26 cellular contexts compared by ENCODE assay signal in the genomic region with DNA sequence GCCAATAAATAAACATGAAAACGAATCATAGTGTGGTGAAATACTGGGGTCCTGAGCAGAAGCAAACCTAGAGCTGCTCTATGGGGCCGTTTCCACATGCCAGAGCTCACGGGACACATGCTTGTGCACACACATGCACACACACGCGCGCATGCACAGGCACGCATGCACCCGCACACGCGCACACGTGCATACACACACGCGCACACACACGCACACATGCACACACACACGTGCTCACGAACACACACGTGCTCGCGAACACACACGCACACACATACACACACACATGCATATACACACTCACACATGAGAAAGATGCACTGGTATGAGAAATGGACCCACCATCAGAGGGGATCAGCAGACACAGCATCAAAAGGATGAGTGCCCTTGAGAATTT.
"Had no signal": no experiment of that assay in that cellular context is flagged by ENCODE, and none has a peak within 500 bp of the region (broad histone marks: within the 10 kb centered on the region; RNA-seq: fewer than 3 reads in every experiment).

No MANE protein-coding gene starts in this region.

- H3K4me3 ChIP-seq: ascending aorta, breast epithelium, coronary artery, dorsolateral prefrontal cortex, esophagus muscularis mucosa, gastrocnemius medialis, heart left ventricle had no signal

- DNase-seq: activated CD4-positive, alpha-beta memory T cell treated with anti-CD3 and anti-CD28 coated beads for 36 hours; activated CD4-positive, alpha-beta T cell treated with anti-CD3 and anti-CD28 coated beads for 36 hours; activated CD4-positive, alpha-beta T cell treated with anti-CD3 and anti-CD28 coated beads, Interleukin-2, amount 10 ng/mL, durations not matched to agents 24 days and 14 days; activated CD4-positive, CD25-positive, alpha-beta regulatory T cell; activated CD4-positive, CD25-positive, alpha-beta regulatory T cell treated with anti-CD3 and anti-CD28 coated beads, Interleukin-2, amount 50 U/mL, for 72 hours; activated CD8-positive, alpha-beta memory T cell treated with anti-CD3 and anti-CD28 coated beads, Interleukin-2, amount 10 ng/mL, durations not matched to agents 7 days and 5 days; activated CD8-positive, alpha-beta memory T cell treated with anti-CD3 and anti-CD28 coated beads, Interleukin-2, amount 50 U/mL, for 4 hours; activated CD8-positive, alpha-beta T cell treated with anti-CD3 and anti-CD28 coated beads, Interleukin-2, amount 10 ng/mL, durations not matched to agents 7 days and 5 days; activated effector memory CD4-positive, alpha-beta T cell treated with anti-CD3 and anti-CD28 coated beads, Interleukin-2, amount 50 U/mL, for 16 hours; activated naive CD4-positive, alpha-beta T cell treated with anti-CD3 and anti-CD28 coated beads for 36 hours; activated naive CD8-positive, alpha-beta T cell treated with anti-CD3 and anti-CD28 coated beads, Interleukin-2, amount 10 ng/mL, durations not matched to agents 7 days and 5 days; activated T-cell treated with anti-CD3 and anti-CD28 coated beads, Interleukin-2, amount 50 U/mL, for 1 hour; activated T-cell treated with anti-CD3 and anti-CD28 coated beads, Interleukin-2, amount 50 U/mL, for 48 hours; dorsolateral prefrontal cortex; effector memory CD4-positive, alpha-beta T cell; endodermal cell; erythroblast; foreskin keratinocyte; gastrocnemius medialis; glutamatergic neuron; heart left ventricle; T-helper 2 cell had no signal

- H3K4me1 ChIP-seq: ascending aorta, breast epithelium, esophagus muscularis mucosa, foreskin keratinocyte, gastrocnemius medialis had no signal

- H3K36me3 ChIP-seq: ascending aorta, breast epithelium, esophagus muscularis mucosa, gastrocnemius medialis, heart left ventricle had no signal

- ATAC-seq: activated CD4-positive, alpha-beta T cell treated with anti-CD3 and anti-CD28 coated beads for 36 hours; activated CD8-positive, alpha-beta memory T cell treated with anti-CD3 and anti-CD28 coated beads, Interleukin-2, amount 10 ng/mL, durations not matched to agents 7 days and 5 days; activated CD8-positive, alpha-beta T cell treated with anti-CD3 and anti-CD28 coated beads, Interleukin-2, amount 10 ng/mL, durations not matched to agents 7 days and 5 days; gastrocnemius medialis; heart left ventricle had no signal

- H3K9me3 ChIP-seq: ascending aorta, breast epithelium, esophagus muscularis mucosa, gastrocnemius medialis, heart left ventricle had no signal

- H3K27ac ChIP-seq: ascending aorta, breast epithelium, coronary artery, dorsolateral prefrontal cortex, esophagus muscularis mucosa, foreskin keratinocyte, gastrocnemius medialis, heart left ventricle had no signal

- H3K27me3 ChIP-seq: ascending aorta, breast epithelium, dorsolateral prefrontal cortex, esophagus muscularis mucosa, foreskin keratinocyte, gastrocnemius medialis, heart left ventricle had no signal
